Comparison of ENCODE assay signal across 1 cellular context in genomic region chr16:1991588-1992474, GRCh38.
A peak's percentile ranks its signal among the peaks of the same experiment; 100 is the strongest.
TF ChIP-seq lines count a peak whose summit lies in the region.

No MANE protein-coding gene starts in this region.

TF ChIP-seq in WTC11, 78 proteins besides CTCF, POLR2A, EP300 and RAD21 (continued from another document and continues in another):
- TF ChIP-seq AR (CRISPR knock-in tag; IDR thresholded peaks at IDR 0.05) (no peak), NR2C2 (CRISPR knock-in tag; IDR thresholded peaks at IDR 0.05) (peak; percentile 76; the same call in 1 of the 2 replicates), ATF6 (CRISPR knock-in tag; IDR thresholded peaks at IDR 0.05) (peak; percentile 77; the same call in 1 of the 2 replicates), ZNF232 (CRISPR knock-in tag; IDR thresholded peaks at IDR 0.05) (peak; percentile 77; the same call in 1 of the 2 replicates), ATF1 (CRISPR knock-in tag; IDR thresholded peaks at IDR 0.05) (peak; percentile 76; the same call in 1 of the 2 replicates), FOXJ3 (CRISPR knock-in tag; IDR thresholded peaks at IDR 0.05; ENCODE audit: borderline replicate concordance) (0 out of 2 replicates have a peak, but pooled peaks have one; percentile 75), ZNF423 (CRISPR knock-in tag; IDR thresholded peaks at IDR 0.05) (no peak), ZNF512 (CRISPR knock-in tag; IDR thresholded peaks at IDR 0.05; ENCODE audit: borderline replicate concordance) (no peak), ZBTB21 (CRISPR knock-in tag; IDR thresholded peaks at IDR 0.05; ENCODE audit: borderline replicate concordance) (peak; percentile 70; the same call in 1 of the 2 replicates), NFYB (CRISPR knock-in tag; conservative IDR thresholded peaks at IDR 0.05; ENCODE audit: low read depth) (peak; percentile 51; the same call in 1 of the 2 replicates), ZNF121 (CRISPR knock-in tag; IDR thresholded peaks at IDR 0.05) (no peak), KAT7 (CRISPR knock-in tag; IDR thresholded peaks at IDR 0.05; ENCODE audit: borderline replicate concordance) (peak; percentile 75; the same call in 1 of the 2 replicates), GTF2I (CRISPR knock-in tag; conservative IDR thresholded peaks at IDR 0.05) (no peak), USF1 (CRISPR knock-in tag; IDR thresholded peaks at IDR 0.05) (peak; percentile 69), SOX15 (CRISPR knock-in tag; IDR thresholded peaks at IDR 0.05) (no peak), CDX4 (CRISPR knock-in tag; IDR thresholded peaks at IDR 0.05; ENCODE audit: borderline replicate concordance) (no peak), NR1H2 (CRISPR knock-in tag; IDR thresholded peaks at IDR 0.05) (peak; percentile 82), ZNF425 (CRISPR knock-in tag; conservative IDR thresholded peaks at IDR 0.05) (no peak), NFE2L1 (CRISPR knock-in tag; IDR thresholded peaks at IDR 0.05) (peak; percentile 87; the same call in 1 of the 2 replicates), AFF4 (CRISPR knock-in tag; IDR thresholded peaks at IDR 0.05; ENCODE audit: borderline replicate concordance) (no peak), TP53 (CRISPR knock-in tag; IDR thresholded peaks at IDR 0.05) (peak; percentile 91), USF2 (CRISPR knock-in tag; IDR thresholded peaks at IDR 0.05) (no peak), ZNF263 (CRISPR knock-in tag; IDR thresholded peaks at IDR 0.05; ENCODE audit: low read depth) (peak; percentile 19; the same call in 1 of the 2 replicates), IRF2 (CRISPR knock-in tag; IDR thresholded peaks at IDR 0.05; ENCODE audit: borderline replicate concordance, low read depth) (0 out of 2 replicates have a peak, but pooled peaks have one; percentile 57), FOXP1 (CRISPR knock-in tag; IDR thresholded peaks at IDR 0.05; ENCODE audit: borderline replicate concordance) (peak; percentile 97), FOXK1 (CRISPR knock-in tag; IDR thresholded peaks at IDR 0.05) (peak; percentile 92), RELA (CRISPR knock-in tag; IDR thresholded peaks at IDR 0.05; ENCODE audit: borderline replicate concordance) (peak; percentile 96), ELF4 (CRISPR knock-in tag; IDR thresholded peaks at IDR 0.05; ENCODE audit: low read depth) (peak; percentile 70; the same call in 1 of the 2 replicates), PREB (CRISPR knock-in tag; IDR thresholded peaks at IDR 0.05; ENCODE audit: borderline replicate concordance) (peak; percentile 33; the same call in 1 of the 2 replicates), TEAD4 (CRISPR knock-in tag; IDR thresholded peaks at IDR 0.05) (peak; percentile 82; the same call in 1 of the 2 replicates), TCF7 (CRISPR knock-in tag; IDR thresholded peaks at IDR 0.05; ENCODE audit: low read depth) (peak; percentile 91; the same call in 1 of the 2 replicates), HMGXB4 (CRISPR knock-in tag; IDR thresholded peaks at IDR 0.05) (0 out of 2 replicates have a peak, but pooled peaks have one; percentile 8), SMAD4 (CRISPR knock-in tag; IDR thresholded peaks at IDR 0.05) (peak; percentile 82; the same call in 1 of the 2 replicates), HMGA2 (CRISPR knock-in tag; IDR thresholded peaks at IDR 0.05) (no peak), STAT6 (CRISPR knock-in tag; conservative IDR thresholded peaks at IDR 0.05; ENCODE audit: low read depth) (no peak)
